In genomic region chr2:8222979-8223730, GRCh38 we compare ENCODE assay signal across 17 cellular contexts.
DNase-seq lines count a peak whose midpoint lies in the region; ATAC-seq and TF ChIP-seq lines count a peak whose summit lies in the region.
"Had no signal": no experiment of that assay in that cellular context is flagged by ENCODE, and none has a peak within 500 bp of the region (broad histone marks: within the 10 kb centered on the region; RNA-seq: fewer than 3 reads in every experiment).

No MANE protein-coding gene starts in this region.

- peaks cover 26% of the 10 kb centered on the region for H3K4me1 Mint-ChIP-seq in endodermal cell
- no peaks in the 10 kb centered on the region for H3K4me1 Mint-ChIP-seq in osteocyte (ENCODE audit: unreplicated experiment)

- H3K9me3 Mint-ChIP-seq in endodermal cell (no peaks in the 10 kb centered on the region), osteocyte (ENCODE audit: unreplicated experiment) (no peaks in the 10 kb centered on the region)

- H3K27me3 Mint-ChIP-seq in endodermal cell (ENCODE audit: insufficient read depth) (peaks cover 3% of the 10 kb centered on the region), osteocyte (ENCODE audit: unreplicated experiment) (peaks cover 2% of the 10 kb centered on the region)

- no peak for DNase-seq in left ventricle myocardium inferior
- no peak for DNase-seq in left ventricle myocardium superior
- peak; percentile 15 for DNase-seq in NCI-H345 treated with DMSO at 0.1 percent for 48 hours (lab: John Stamatoyannopoulos, UW; ENCODE audit: unreplicated experiment)
- peak; percentile 83 for DNase-seq in endodermal cell
- DNase-seq in osteocyte (ENCODE audit: extremely low spot score, unreplicated experiment), result peak; percentile 57
- DNase-seq in GM19240 (ENCODE audit: insufficient read length, low spot score), result no peak
- no peak for DNase-seq in vagina (ENCODE audit: extremely low spot score in 2 of 2)
- DNase-seq: DND-41; GDM1; NCI-H2029; NCI-H526 treated with DMSO at 0.1 percent for 48 hours; NK-92 treated with Interleukin-12 subunit alpha and Interleukin-12 subunit beta, amount 100 ng/mL, for 24 hours; OCI-M1; RPMI8226; SIG-M5 had no signal

- ATAC-seq in left ventricle myocardium superior (no peak), GM21423 (IDR thresholded peaks at IDR 0.05; ENCODE audit: unreplicated experiment) (no peak)

- H3K4me3 ChIP-seq in left ventricle myocardium inferior, result no peak overlapping the region
- H3K4me3 ChIP-seq in endodermal cell (ENCODE audit: low read length), result no peak overlapping the region
- no peak overlapping the region for H3K4me3 ChIP-seq in vagina
- H3K4me3 ChIP-seq: BLaER1 had no signal

- TF ChIP-seq CTCF in left ventricle myocardium inferior (IDR thresholded peaks at IDR 0.05; ENCODE audit: borderline replicate concordance), result no peak
- TF ChIP-seq CTCF in endodermal cell (conservative IDR thresholded peaks at IDR 0.05), result no peak
- no peak for TF ChIP-seq CTCF in osteocyte (IDR thresholded peaks at IDR 0.05)
- TF ChIP-seq CTCF in vagina (IDR thresholded peaks at IDR 0.05), result no peak

- no peak overlapping the region for H3K4me3 Mint-ChIP-seq in endodermal cell
- H3K4me3 Mint-ChIP-seq in osteocyte (ENCODE audit: unreplicated experiment), result no peak overlapping the region

- H3K27ac ChIP-seq in left ventricle myocardium inferior (replicated peaks), result peak overlapping the region; percentile 61
- no peak overlapping the region for H3K27ac ChIP-seq in endodermal cell (ENCODE audit: low read depth, low read length)
- no peak overlapping the region for H3K27ac ChIP-seq in vagina
- H3K27ac ChIP-seq: BLaER1 had no signal

- intact Hi-C loops in left ventricle myocardium inferior (cut with micrococcal nuclease) (no loop called here), left ventricle myocardium superior (cut with micrococcal nuclease) (no loop called here), vagina (cut with DNase I) (no loop called here)

- H3K9me3 ChIP-seq in left ventricle myocardium inferior (replicated peaks) (no peaks in the 10 kb centered on the region), endodermal cell (ENCODE audit: control insufficient read depth, low read length) (peaks cover 5% of the 10 kb centered on the region), vagina (no peaks in the 10 kb centered on the region)
- H3K9me3 ChIP-seq: BLaER1 had no signal

- H3K27me3 ChIP-seq in left ventricle myocardium inferior (ENCODE audit: low read depth), result no peaks in the 10 kb centered on the region
- no peaks in the 10 kb centered on the region for H3K27me3 ChIP-seq in endodermal cell (ENCODE audit: control insufficient read depth, insufficient read depth, low read length, poor library complexity, severe bottlenecking)
- H3K27me3 ChIP-seq in vagina, result no peaks in the 10 kb centered on the region
- H3K27me3 ChIP-seq: BLaER1 had no signal

- no peak overlapping the region for H3K9ac ChIP-seq in endodermal cell (ENCODE audit: extremely low read depth, low read length, poor library complexity, severe bottlenecking)
- H3K9ac ChIP-seq: BLaER1 had no signal

- WGBS in endodermal cell (ENCODE audit: insufficient coverage in 1 of 2, insufficient read length in 1 of 2), 2 experiments, result 59 to 62% methylated on average over 7 to 9 of the region's 9 CpGs

- H3K27ac Mint-ChIP-seq in endodermal cell, result peak overlapping the region; percentile 78
- H3K27ac Mint-ChIP-seq in osteocyte (ENCODE audit: unreplicated experiment), result no peak overlapping the region

- H3K36me3 Mint-ChIP-seq in endodermal cell (ENCODE audit: low read depth), result no peaks in the 10 kb centered on the region
- no peaks in the 10 kb centered on the region for H3K36me3 Mint-ChIP-seq in osteocyte (ENCODE audit: unreplicated experiment)

- H3K36me3 ChIP-seq in left ventricle myocardium inferior (no peaks in the 10 kb centered on the region), endodermal cell (ENCODE audit: control insufficient read depth, insufficient read depth, low read length) (no peaks in the 10 kb centered on the region), vagina (no peaks in the 10 kb centered on the region)
- H3K36me3 ChIP-seq: BLaER1 had no signal

- TF ChIP-seq POLR2A in vagina (IDR thresholded peaks at IDR 0.05), result no peak

- H3K4me1 ChIP-seq in left ventricle myocardium inferior (peaks cover 47% of the 10 kb centered on the region), endodermal cell (ENCODE audit: control insufficient read depth, insufficient read depth, low read length) (peaks cover 5% of the 10 kb centered on the region), vagina (peaks cover 12% of the 10 kb centered on the region)
- H3K4me1 ChIP-seq: BLaER1 had no signal

Comparison
In these comparisons a context has a peak if more than half of its experiments do, and no peak if none do; other contexts are left out.
1. DNase-seq: peak in NCI-H345 treated with DMSO at 0.1 percent for 48 hours (single experiment), endodermal cell (single experiment) and osteocyte (single experiment); none in left ventricle myocardium inferior (single experiment), left ventricle myocardium superior (single experiment), GM19240 (single experiment) and vagina (0 of 2).